29 cellular contexts compared by ENCODE assay signal in the genomic region with DNA sequence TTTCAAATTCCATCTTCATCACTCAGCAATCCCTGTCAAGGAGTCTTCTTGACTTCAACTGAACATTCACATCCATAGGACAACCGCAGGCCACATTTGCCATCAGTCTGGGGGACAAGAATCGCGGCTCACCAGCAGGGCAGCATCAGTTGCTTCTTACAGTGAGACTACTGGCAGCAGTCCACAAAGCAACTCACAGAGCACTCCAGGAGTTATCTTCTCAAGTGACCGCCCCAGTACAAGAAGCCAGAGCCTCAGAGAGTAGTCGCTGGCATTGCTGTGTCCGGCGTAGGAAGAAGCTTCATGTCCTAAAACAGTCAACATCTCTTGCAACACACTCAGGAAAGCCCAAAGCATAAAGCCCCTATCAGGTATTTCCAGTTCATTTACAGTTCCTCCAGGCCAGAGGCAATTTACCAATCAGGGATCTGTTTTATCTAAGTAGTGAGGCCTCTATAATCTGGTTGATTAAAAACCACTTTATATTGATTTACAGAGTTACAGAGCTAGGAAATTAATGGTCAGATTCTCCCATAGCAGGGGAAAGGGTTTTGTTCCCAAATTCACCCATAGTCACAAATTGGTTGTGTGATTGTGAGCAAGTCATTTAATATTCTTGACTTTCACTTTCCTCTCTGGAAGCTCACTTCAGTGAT.
"Had no signal": no experiment of that assay in that cellular context is flagged by ENCODE, and none has a peak within 500 bp of the region (broad histone marks: within the 10 kb centered on the region; RNA-seq: fewer than 3 reads in every experiment).

No MANE protein-coding gene starts in this region.

- H3K36me3 ChIP-seq: uterus had no signal

- H3K27me3 ChIP-seq: esophagus muscularis mucosa, stomach, suprapubic skin, transverse colon, uterus had no signal

- H3K4me1 Mint-ChIP-seq: activated naive CD8-positive, alpha-beta T cell treated with anti-CD3 and anti-CD28 coated beads, Interleukin-2, amount 10 ng/mL, durations not matched to agents 7 days and 5 days; stimulated activated effector memory CD8-positive, alpha-beta T cell treated with anti-CD3 and anti-CD28 coated beads, Interleukin-12 subunit alpha, Interleukin-12 subunit beta, amount 100 ng/mL, for 72 hours had no signal

- H3K4me3 Mint-ChIP-seq: activated naive CD4-positive, alpha-beta T cell treated with anti-CD3 and anti-CD28 coated beads for 36 hours; activated naive CD8-positive, alpha-beta T cell treated with anti-CD3 and anti-CD28 coated beads, Interleukin-2, amount 10 ng/mL, durations not matched to agents 7 days and 5 days; activated T-cell treated with anti-CD3 and anti-CD28 coated beads, Interleukin-2, amount 50 U/mL, for 72 hours; stimulated activated effector memory CD8-positive, alpha-beta T cell treated with anti-CD3 and anti-CD28 coated beads, Interleukin-12 subunit alpha, Interleukin-12 subunit beta, amount 100 ng/mL, for 72 hours; T-helper 1 cell treated with Interleukin-12 subunit alpha and Interleukin-12 subunit beta and Interleukin-4 antibody, amounts not matched to agents 30 μg/mL and 1 μg/mL, for 36 hours; WTC11 had no signal

- H3K4me1 ChIP-seq: esophagus muscularis mucosa, lower lobe of right lung, parathyroid adenoma, stomach, suprapubic skin, transverse colon, uterus had no signal

- H3K27me3 Mint-ChIP-seq: activated naive CD8-positive, alpha-beta T cell treated with anti-CD3 and anti-CD28 coated beads, Interleukin-2, amount 10 ng/mL, durations not matched to agents 7 days and 5 days had no signal

- H3K9me3 ChIP-seq: esophagus muscularis mucosa, lower lobe of right lung, mucosa of descending colon, stomach, suprapubic skin, transverse colon, uterus had no signal

- H2AFZ ChIP-seq: parathyroid adenoma had no signal

- DNase-seq: activated CD4-positive, alpha-beta T cell treated with anti-CD3 and anti-CD28 coated beads for 4 hours; activated CD4-positive, alpha-beta T cell treated with anti-CD3 and anti-CD28 coated beads, Interleukin-2, amount 50 U/mL, for 48 hours; activated effector memory CD4-positive, alpha-beta T cell treated with Interleukin-2 at 50 U/mL for 16 hours; activated naive CD4-positive, alpha-beta T cell treated with anti-CD3 and anti-CD28 coated beads for 36 hours; activated naive CD8-positive, alpha-beta T cell treated with anti-CD3 and anti-CD28 coated beads, Interleukin-2, amount 10 ng/mL, durations not matched to agents 7 days and 5 days; activated T-cell treated with anti-CD3 and anti-CD28 coated beads, Interleukin-2, amount 50 U/mL, for 72 hours; amniotic stem cell; dermis blood vessel endothelial cell; effector CD8-positive, alpha-beta T cell; head of caudate nucleus; hypothalamus; left cardiac atrium; lower lobe of right lung; mesendoderm; mucosa of descending colon; nucleus accumbens; small intestine; stimulated activated CD4-positive, alpha-beta T cell treated with anti-CD3 and anti-CD28 coated beads, Interleukin-2, amount 100 ng/mL, for 24 hours; stomach; T1000; transverse colon; uterus had no signal

- H3K27ac ChIP-seq: esophagus muscularis mucosa, lower lobe of right lung, parathyroid adenoma, stomach, suprapubic skin, transverse colon, uterus had no signal

- H3K9me3 Mint-ChIP-seq: activated naive CD4-positive, alpha-beta T cell treated with anti-CD3 and anti-CD28 coated beads for 36 hours; activated naive CD8-positive, alpha-beta T cell treated with anti-CD3 and anti-CD28 coated beads, Interleukin-2, amount 10 ng/mL, durations not matched to agents 7 days and 5 days; activated T-cell treated with anti-CD3 and anti-CD28 coated beads, Interleukin-2, amount 50 U/mL, for 72 hours; stimulated activated effector memory CD8-positive, alpha-beta T cell treated with anti-CD3 and anti-CD28 coated beads, Interleukin-12 subunit alpha, Interleukin-12 subunit beta, amount 100 ng/mL, for 72 hours; T-helper 1 cell treated with Interleukin-12 subunit alpha and Interleukin-12 subunit beta and Interleukin-4 antibody, amounts not matched to agents 30 μg/mL and 1 μg/mL, for 36 hours; WTC11 had no signal

- H3K9ac ChIP-seq: parathyroid adenoma had no signal

- H3K79me2 ChIP-seq: parathyroid adenoma had no signal

- H3K4me3 ChIP-seq: esophagus muscularis mucosa, lower lobe of right lung, mucosa of descending colon, stomach, suprapubic skin, transverse colon, uterus had no signal

- H3K27ac Mint-ChIP-seq: activated naive CD4-positive, alpha-beta T cell treated with anti-CD3 and anti-CD28 coated beads for 36 hours; activated naive CD8-positive, alpha-beta T cell treated with anti-CD3 and anti-CD28 coated beads, Interleukin-2, amount 10 ng/mL, durations not matched to agents 7 days and 5 days; activated T-cell treated with anti-CD3 and anti-CD28 coated beads, Interleukin-2, amount 50 U/mL, for 72 hours; stimulated activated effector memory CD8-positive, alpha-beta T cell treated with anti-CD3 and anti-CD28 coated beads, Interleukin-12 subunit alpha, Interleukin-12 subunit beta, amount 100 ng/mL, for 72 hours; T-helper 1 cell treated with Interleukin-12 subunit alpha and Interleukin-12 subunit beta and Interleukin-4 antibody, amounts not matched to agents 30 μg/mL and 1 μg/mL, for 36 hours; WTC11 had no signal

- ATAC-seq: activated T-cell treated with anti-CD3 and anti-CD28 coated beads, Interleukin-2, amount 50 U/mL, for 72 hours; left cardiac atrium; lower lobe of right lung; mucosa of descending colon; sciatic nerve; stimulated activated effector memory CD8-positive, alpha-beta T cell treated with anti-CD3 and anti-CD28 coated beads, Interleukin-12 subunit alpha, Interleukin-12 subunit beta, amount 100 ng/mL, for 72 hours; WTC11 had no signal
